6 cellular contexts compared by ENCODE assay signal in the genomic region with DNA sequence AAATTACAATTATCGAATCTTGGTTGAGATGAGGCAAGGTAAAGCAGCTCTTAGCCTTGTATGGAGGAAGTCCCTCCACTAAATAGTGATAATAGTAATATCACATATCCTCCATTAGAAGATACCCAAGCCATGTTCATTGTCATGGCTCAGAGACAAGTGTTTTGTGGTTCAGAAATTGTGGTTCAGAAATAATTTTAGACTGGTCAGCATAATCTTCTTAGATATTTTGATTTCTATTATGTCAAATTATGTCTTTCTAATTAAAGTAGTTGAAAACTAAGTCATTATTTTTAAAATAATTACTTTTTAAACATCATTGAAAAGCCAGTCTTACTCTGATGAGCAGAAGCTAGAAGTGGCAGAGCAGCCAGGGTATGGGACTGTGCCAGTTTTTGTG.
"Had no signal": no experiment of that assay in that cellular context is flagged by ENCODE, and none has a peak within 500 bp of the region (broad histone marks: within the 10 kb centered on the region; RNA-seq: fewer than 3 reads in every experiment).

No MANE protein-coding gene starts in this region.

- H3K4me2 ChIP-seq: KMS-11 had no signal

- H3K27ac ChIP-seq: HL-60, KMS-11 had no signal

- H3K9ac ChIP-seq: KMS-11 had no signal

- H3K4me3 ChIP-seq: K562 had no signal

- FAIRE-seq: HTR-8/SVneo, K562 had no signal

- ATAC-seq: K562 had no signal

- DNase-seq: KBM-7, KG1 had no signal
